ENCODE assay signal across 8 cellular contexts in the genomic region with DNA sequence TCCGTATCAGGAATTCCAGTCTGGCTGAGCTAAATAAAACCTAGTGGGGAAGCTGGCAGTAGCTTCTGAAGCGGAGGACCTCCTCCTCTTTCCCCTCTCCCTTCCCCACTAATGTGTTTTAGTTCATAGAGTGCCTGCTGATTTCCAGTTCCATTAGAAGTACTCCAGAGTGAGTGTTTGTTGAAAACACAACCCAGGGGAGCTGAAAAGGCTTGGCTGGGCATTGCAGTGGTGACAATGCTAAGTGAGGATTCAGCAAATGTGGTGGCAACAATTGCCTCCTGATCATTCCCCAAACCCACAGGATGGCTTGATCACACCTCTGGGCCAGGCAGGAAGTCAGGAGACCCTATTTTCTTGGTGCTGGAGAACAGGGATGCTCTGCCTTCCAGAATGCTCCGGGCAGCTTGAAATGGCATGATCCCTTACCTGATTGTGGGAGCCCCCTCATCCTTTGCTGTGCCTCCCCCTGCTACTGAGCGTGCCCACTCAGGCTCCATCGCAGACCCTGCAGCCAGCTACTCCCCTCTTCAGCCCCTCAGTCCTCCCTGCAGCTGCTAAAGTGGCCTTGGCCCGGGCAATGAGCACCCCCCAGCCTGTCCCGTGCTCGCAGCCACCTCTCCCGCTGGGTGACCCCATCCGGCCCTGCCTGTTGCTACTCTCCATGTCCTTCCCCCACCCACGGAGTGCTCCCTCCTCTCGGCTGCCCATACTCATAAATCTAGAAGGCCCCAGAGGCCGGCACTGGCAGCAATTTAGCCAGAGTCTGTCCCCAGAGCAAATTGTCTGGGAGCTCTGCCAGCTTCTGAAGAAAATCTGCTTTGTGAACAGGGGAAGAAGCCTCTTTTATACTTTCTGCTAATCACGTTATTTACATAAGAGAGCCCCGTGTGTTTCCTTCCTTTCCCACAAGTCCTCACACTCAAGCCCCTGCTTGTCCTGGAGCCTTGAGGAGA.
DNase-seq lines count a peak whose midpoint lies in the region; ATAC-seq and TF ChIP-seq lines count a peak whose summit lies in the region.

No MANE protein-coding gene starts in this region.

- H3K36me3 Mint-ChIP-seq in WTC11 = no peaks in the 10 kb centered on the region
- no peaks in the 10 kb centered on the region for H3K36me3 Mint-ChIP-seq in stimulated activated memory B cell treated with anti-CD40 and anti-IgM and Interleukin-4, amounts not matched to agents 10 μg/mL and 1 μg/mL and 100 μg/mL, for 72 hours

- no peaks in the 10 kb centered on the region for H3K27me3 ChIP-seq in H7 (ENCODE audit: control insufficient read depth, insufficient read depth, low read length)

- H3K27me3 Mint-ChIP-seq in WTC11 (ENCODE audit: low read depth) = no peaks in the 10 kb centered on the region; the same call in 1 of the 2 replicates
- H3K27me3 Mint-ChIP-seq in stimulated activated memory B cell treated with anti-CD40 and anti-IgM and Interleukin-4, amounts not matched to agents 10 μg/mL and 1 μg/mL and 100 μg/mL, for 72 hours = peaks cover 21% of the 10 kb centered on the region

- no peak for TF ChIP-seq CTCF in WTC11 (IDR thresholded peaks at IDR 0.05)

- H3K9me3 Mint-ChIP-seq in WTC11 = peaks cover 8% of the 10 kb centered on the region
- H3K9me3 Mint-ChIP-seq in stimulated activated memory B cell treated with anti-CD40 and anti-IgM and Interleukin-4, amounts not matched to agents 10 μg/mL and 1 μg/mL and 100 μg/mL, for 72 hours = peaks cover 3% of the 10 kb centered on the region

- no peak overlapping the region for H3K4me3 ChIP-seq in H7 (ENCODE audit: insufficient read depth, low read depth, low read length)

- peak overlapping the region; percentile 52; the same call in 1 of the 2 replicates for H3K27ac Mint-ChIP-seq in WTC11
- H3K27ac Mint-ChIP-seq in stimulated activated memory B cell treated with anti-CD40 and anti-IgM and Interleukin-4, amounts not matched to agents 10 μg/mL and 1 μg/mL and 100 μg/mL, for 72 hours = no peak overlapping the region

- peaks cover 15% of the 10 kb centered on the region for H3K4me1 Mint-ChIP-seq in WTC11
- H3K4me1 Mint-ChIP-seq in stimulated activated memory B cell treated with anti-CD40 and anti-IgM and Interleukin-4, amounts not matched to agents 10 μg/mL and 1 μg/mL and 100 μg/mL, for 72 hours = no peaks in the 10 kb centered on the region

- DNase-seq in H7 (peak; percentile 13), WTC11 (ENCODE audit: low spot score) (no peak), left ventricle myocardium superior (peak; percentile 73), CD1c-positive myeloid dendritic cell (ENCODE audit: extremely low spot score) (no peak), NCI-H226 (no peak)
- DNase-seq in activated CD8-positive, alpha-beta memory T cell treated with anti-CD3 and anti-CD28 coated beads for 24 hours = no peak

- CTCF ChIA-PET in WTC11 (lab: Charles Lee) = interaction anchor here (0.8 to 1.2 kb wide), 2 partner anchors 243 to 269 kb away, joined by 3 to 6 read pairs; no protein-coding TSS in a partner anchor

- no peak overlapping the region for H3K4me3 Mint-ChIP-seq in WTC11
- no peak overlapping the region for H3K4me3 Mint-ChIP-seq in stimulated activated memory B cell treated with anti-CD40 and anti-IgM and Interleukin-4, amounts not matched to agents 10 μg/mL and 1 μg/mL and 100 μg/mL, for 72 hours

- ATAC-seq in WTC11 (0 out of 2 replicates have a peak, but pooled peaks have one; percentile 24), left ventricle myocardium superior (peak; percentile 94), HG03108 (IDR thresholded peaks at IDR 0.05; ENCODE audit: unreplicated experiment) (no peak)
- ATAC-seq in stimulated activated memory B cell treated with anti-CD40 and anti-IgM and Interleukin-4, amounts not matched to agents 10 μg/mL and 1 μg/mL and 100 μg/mL, for 72 hours = peak; percentile 8

- POLR2A ChIA-PET in WTC11 (lab: Charles Lee) = interaction anchor here (0.6 kb wide), 1 partner anchor 34 kb away, joined by 3 read pairs; no protein-coding TSS in a partner anchor

- intact Hi-C loops in left ventricle myocardium superior (cut with micrococcal nuclease) = no loop called here

- H3K36me3 ChIP-seq in H7 (replicated peaks; ENCODE audit: control insufficient read depth, insufficient read depth, low read length) = no peaks in the 10 kb centered on the region

TF ChIP-seq in WTC11, 78 proteins besides CTCF, POLR2A, EP300 and RAD21:
- TF ChIP-seq, protein P1, sequence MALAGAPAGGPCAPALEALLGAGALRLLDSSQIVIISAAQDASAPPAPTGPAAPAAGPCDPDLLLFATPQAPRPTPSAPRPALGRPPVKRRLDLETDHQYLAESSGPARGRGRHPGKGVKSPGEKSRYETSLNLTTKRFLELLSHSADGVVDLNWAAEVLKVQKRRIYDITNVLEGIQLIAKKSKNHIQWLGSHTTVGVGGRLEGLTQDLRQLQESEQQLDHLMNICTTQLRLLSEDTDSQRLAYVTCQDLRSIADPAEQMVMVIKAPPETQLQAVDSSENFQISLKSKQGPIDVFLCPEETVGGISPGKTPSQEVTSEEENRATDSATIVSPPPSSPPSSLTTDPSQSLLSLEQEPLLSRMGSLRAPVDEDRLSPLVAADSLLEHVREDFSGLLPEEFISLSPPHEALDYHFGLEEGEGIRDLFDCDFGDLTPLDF (CRISPR knock-in tag; IDR thresholded peaks at IDR 0.05) = no peak
- TF ChIP-seq ESRRA (CRISPR knock-in tag; IDR thresholded peaks at IDR 0.05; ENCODE audit: borderline replicate concordance) (no peak), ELF4 (CRISPR knock-in tag; IDR thresholded peaks at IDR 0.05; ENCODE audit: low read depth) (no peak), EMX1 (CRISPR knock-in tag; IDR thresholded peaks at IDR 0.05) (no peak)
- TF ChIP-seq, protein P2, sequence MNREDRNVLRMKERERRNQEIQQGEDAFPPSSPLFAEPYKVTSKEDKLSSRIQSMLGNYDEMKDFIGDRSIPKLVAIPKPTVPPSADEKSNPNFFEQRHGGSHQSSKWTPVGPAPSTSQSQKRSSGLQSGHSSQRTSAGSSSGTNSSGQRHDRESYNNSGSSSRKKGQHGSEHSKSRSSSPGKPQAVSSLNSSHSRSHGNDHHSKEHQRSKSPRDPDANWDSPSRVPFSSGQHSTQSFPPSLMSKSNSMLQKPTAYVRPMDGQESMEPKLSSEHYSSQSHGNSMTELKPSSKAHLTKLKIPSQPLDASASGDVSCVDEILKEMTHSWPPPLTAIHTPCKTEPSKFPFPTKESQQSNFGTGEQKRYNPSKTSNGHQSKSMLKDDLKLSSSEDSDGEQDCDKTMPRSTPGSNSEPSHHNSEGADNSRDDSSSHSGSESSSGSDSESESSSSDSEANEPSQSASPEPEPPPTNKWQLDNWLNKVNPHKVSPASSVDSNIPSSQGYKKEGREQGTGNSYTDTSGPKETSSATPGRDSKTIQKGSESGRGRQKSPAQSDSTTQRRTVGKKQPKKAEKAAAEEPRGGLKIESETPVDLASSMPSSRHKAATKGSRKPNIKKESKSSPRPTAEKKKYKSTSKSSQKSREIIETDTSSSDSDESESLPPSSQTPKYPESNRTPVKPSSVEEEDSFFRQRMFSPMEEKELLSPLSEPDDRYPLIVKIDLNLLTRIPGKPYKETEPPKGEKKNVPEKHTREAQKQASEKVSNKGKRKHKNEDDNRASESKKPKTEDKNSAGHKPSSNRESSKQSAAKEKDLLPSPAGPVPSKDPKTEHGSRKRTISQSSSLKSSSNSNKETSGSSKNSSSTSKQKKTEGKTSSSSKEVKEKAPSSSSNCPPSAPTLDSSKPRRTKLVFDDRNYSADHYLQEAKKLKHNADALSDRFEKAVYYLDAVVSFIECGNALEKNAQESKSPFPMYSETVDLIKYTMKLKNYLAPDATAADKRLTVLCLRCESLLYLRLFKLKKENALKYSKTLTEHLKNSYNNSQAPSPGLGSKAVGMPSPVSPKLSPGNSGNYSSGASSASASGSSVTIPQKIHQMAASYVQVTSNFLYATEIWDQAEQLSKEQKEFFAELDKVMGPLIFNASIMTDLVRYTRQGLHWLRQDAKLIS (CRISPR knock-in tag; IDR thresholded peaks at IDR 0.05; ENCODE audit: borderline replicate concordance) = no peak
- TF ChIP-seq, protein P3, sequence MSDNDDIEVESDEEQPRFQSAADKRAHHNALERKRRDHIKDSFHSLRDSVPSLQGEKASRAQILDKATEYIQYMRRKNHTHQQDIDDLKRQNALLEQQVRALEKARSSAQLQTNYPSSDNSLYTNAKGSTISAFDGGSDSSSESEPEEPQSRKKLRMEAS (CRISPR knock-in tag; IDR thresholded peaks at IDR 0.05) = no peak
- TF ChIP-seq, protein P4, sequence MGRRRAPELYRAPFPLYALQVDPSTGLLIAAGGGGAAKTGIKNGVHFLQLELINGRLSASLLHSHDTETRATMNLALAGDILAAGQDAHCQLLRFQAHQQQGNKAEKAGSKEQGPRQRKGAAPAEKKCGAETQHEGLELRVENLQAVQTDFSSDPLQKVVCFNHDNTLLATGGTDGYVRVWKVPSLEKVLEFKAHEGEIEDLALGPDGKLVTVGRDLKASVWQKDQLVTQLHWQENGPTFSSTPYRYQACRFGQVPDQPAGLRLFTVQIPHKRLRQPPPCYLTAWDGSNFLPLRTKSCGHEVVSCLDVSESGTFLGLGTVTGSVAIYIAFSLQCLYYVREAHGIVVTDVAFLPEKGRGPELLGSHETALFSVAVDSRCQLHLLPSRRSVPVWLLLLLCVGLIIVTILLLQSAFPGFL (CRISPR knock-in tag; IDR thresholded peaks at IDR 0.05; ENCODE audit: borderline replicate concordance) = no peak

Comparison
In these comparisons a context has a peak if more than half of its experiments do, and no peak if none do; other contexts are left out.
1. DNase-seq: peak in H7 (single experiment) and left ventricle myocardium superior (single experiment); none in WTC11 (single experiment), CD1c-positive myeloid dendritic cell (single experiment), NCI-H226 (single experiment) and activated CD8-positive, alpha-beta memory T cell treated with anti-CD3 and anti-CD28 coated beads for 24 hours (single experiment).